In the genomic region with DNA sequence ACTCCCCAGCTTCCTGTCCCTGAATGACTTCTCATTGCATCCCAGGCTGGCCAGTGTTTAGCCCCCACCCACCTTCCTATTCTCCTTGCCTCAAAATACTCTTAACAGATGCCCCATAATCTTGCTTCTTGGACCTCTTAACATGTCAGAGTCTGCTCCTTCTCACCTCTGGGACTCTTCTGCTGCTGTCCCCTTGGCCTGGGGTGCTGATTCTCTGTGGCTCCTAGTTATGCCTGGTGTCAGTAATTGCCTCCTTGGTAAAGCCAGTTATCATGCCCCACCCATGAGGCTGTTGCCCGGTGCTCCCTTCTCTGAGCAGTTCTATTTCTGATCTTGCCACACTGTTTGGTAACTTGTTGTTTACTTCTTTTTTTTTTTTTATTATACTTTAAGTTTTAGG, we compare ENCODE assay signal across 1 cellular context.
TF ChIP-seq lines count a peak whose summit lies in the region.

No MANE protein-coding gene starts in this region.

TF ChIP-seq in HCT116, 20 proteins besides CTCF, POLR2A, EP300 and RAD21:
- TF ChIP-seq REST (IDR thresholded peaks at IDR 0.05; ENCODE audit: low read depth) (peak; percentile 43), ZNF274 (IDR thresholded peaks at IDR 0.05; ENCODE audit: low read depth, low read length) (no peak)
